In the genomic region with DNA sequence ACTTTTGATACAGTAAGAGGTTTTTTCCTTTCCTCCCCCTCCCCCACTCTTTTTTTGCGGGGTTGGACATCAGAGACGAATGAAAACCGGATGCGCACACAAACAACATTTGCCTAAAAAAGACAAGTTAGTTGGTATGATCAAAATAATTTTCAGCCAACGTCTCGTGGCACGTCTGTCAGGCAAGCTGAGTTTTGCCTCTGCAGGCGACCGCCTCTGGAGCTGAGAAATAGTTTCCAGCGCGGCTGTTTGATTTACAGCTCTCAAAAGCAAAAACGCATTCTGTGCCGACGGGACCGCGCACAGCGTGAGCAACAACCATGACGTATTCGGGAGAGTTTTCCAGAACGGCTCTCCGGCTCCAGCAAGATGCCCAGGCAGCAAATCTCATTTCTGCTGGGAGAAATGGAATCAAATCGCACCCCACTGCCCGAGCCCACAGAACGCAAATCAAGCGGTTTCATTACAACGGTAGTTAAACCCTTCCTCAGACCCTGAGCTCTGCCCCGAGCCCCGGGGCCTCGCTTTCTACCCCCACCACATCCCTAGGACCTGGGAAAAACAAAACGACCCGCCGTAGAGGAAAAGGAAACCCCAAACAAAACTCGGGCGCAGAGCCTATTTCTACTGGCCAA, we compare ENCODE assay signal across 8 cellular contexts. TPM values are rescaled to one million over a fixed set of nuclear protein-coding genes. Genes with fewer than 3 reads are reported as not detected.
DNase-seq lines count a peak whose midpoint lies in the region; ATAC-seq, FAIRE-seq and TF ChIP-seq lines count a peak whose summit lies in the region.

No MANE protein-coding gene starts in this region.

- H3K9ac ChIP-seq in HUES6 (ENCODE audit: low read length) (peak overlapping the region; percentile 88), SK-N-SH (peak overlapping the region; percentile 96), astrocyte (ENCODE audit: low read length) (peak overlapping the region; percentile 99), skeletal muscle satellite cell (ENCODE audit: low read depth, low read length) (peak overlapping the region; percentile 99)

- TF ChIP-seq EP300 in SK-N-SH (IDR thresholded peaks at IDR 0.05; ENCODE audit: borderline replicate concordance in 1 of 2, low read depth in 1 of 2, low read length in 1 of 2), result no peak

- POLR2A ChIA-PET in SK-N-SH (lab: Yijun Ruan, JAX) (interaction anchor here (0.7 to 3.7 kb wide), 9 partner anchors 14 to 357 kb away, joined by 3 to 36 read pairs (median 3); a partner anchor contains a TSS), GM10248 (lab: Yijun Ruan, JAX) (interaction anchor here (1.5 to 4.5 kb wide), 2 partner anchors 14 to 17 kb away, joined by 3 to 39 read pairs; a partner anchor contains a TSS)

- TF ChIP-seq CTCF in SK-N-SH (IDR thresholded peaks at IDR 0.05) (no peak), astrocyte (IDR thresholded peaks at IDR 0.05; ENCODE audit: insufficient read depth, low read depth, low read length) (no peak), GM10248 (IDR thresholded peaks at IDR 0.05; ENCODE audit: control extremely low read depth, extremely low read depth, low read depth, missing control alignments) (no peak)

- H3K9me3 Mint-ChIP-seq in astrocyte (ENCODE audit: unreplicated experiment), result no peaks in the 10 kb centered on the region

- H3K4me3 ChIP-seq in HUES6 (ENCODE audit: low read depth, low read length) (peak overlapping the region; percentile 84), SK-N-SH (ENCODE audit: low read depth in 2 of 2, low read length in 1 of 2) (peak overlapping the region; percentile 70 to 80), astrocyte (ENCODE audit: insufficient read depth, low read depth, low read length) (peak overlapping the region; percentile 84), iPS-11a (ENCODE audit: low read depth, low read length) (peak overlapping the region; percentile 68), skeletal muscle satellite cell (ENCODE audit: low read length) (peak overlapping the region; percentile 79)

- peaks cover 13% of the 10 kb centered on the region for H3K4me1 Mint-ChIP-seq in astrocyte (ENCODE audit: low read depth, unreplicated experiment)

- no peak overlapping the region for H3K27ac Mint-ChIP-seq in astrocyte (ENCODE audit: unreplicated experiment)

- H3K4me1 ChIP-seq in HUES6 (ENCODE audit: control insufficient read depth, insufficient read depth, low read length), result peaks cover 21% of the 10 kb centered on the region
- peaks cover 16 to 19% of the 10 kb centered on the region in 2 experiments; a peak in 2 of 4 replicates for H3K4me1 ChIP-seq in SK-N-SH (ENCODE audit: control insufficient read depth in 1 of 2, insufficient read depth in 2 of 2, low read depth in 1 of 2, low read length in 1 of 2)
- peaks cover 22% of the 10 kb centered on the region for H3K4me1 ChIP-seq in astrocyte (ENCODE audit: insufficient read depth, low read length)
- H3K4me1 ChIP-seq in skeletal muscle satellite cell (ENCODE audit: control insufficient read depth, insufficient read depth, low read length), result peaks cover 28% of the 10 kb centered on the region

- FAIRE-seq in astrocyte (lab: Jason Lieb, UNC), result no peak

- WGBS in SK-N-SH (ENCODE audit: low lambda C conversion rate), result 1% methylated on average over 31 of the region's 34 CpGs

- H3F3A ChIP-seq in SK-N-SH (replicated peaks; ENCODE audit: insufficient read depth), result peaks cover 3% of the 10 kb centered on the region

- H3K27me3 ChIP-seq in HUES6 (ENCODE audit: control insufficient read depth, insufficient read depth, low read length) (peaks cover 6% of the 10 kb centered on the region; the same call in 1 of the 2 replicates), SK-N-SH (ENCODE audit: insufficient read depth) (no peaks in the 10 kb centered on the region), astrocyte (ENCODE audit: insufficient read depth, low read length) (no peaks in the 10 kb centered on the region), skeletal muscle satellite cell (ENCODE audit: control insufficient read depth, insufficient read depth, low read length) (no peaks in the 10 kb centered on the region)

- H3K27ac ChIP-seq in HUES6 (ENCODE audit: low read depth, low read length) (peak overlapping the region; percentile 86), SK-N-SH (ENCODE audit: low read depth in 2 of 2, low read length in 1 of 2) (peak overlapping the region; percentile 96 to 99), astrocyte (ENCODE audit: low read depth, low read length) (peak overlapping the region; percentile 100)

- DNase-seq in AML-193 (lab: John Stamatoyannopoulos, UW), result peak; percentile 11 to 44
- DNase-seq in SK-N-SH, result peak; percentile 24
- peak; percentile 71 for DNase-seq in astrocyte (ENCODE audit: low read depth)
- no peak for DNase-seq in GM10248 (ENCODE audit: extremely low spot score)

- no peaks in the 10 kb centered on the region for H3K79me2 ChIP-seq in SK-N-SH (ENCODE audit: insufficient read depth)
- H3K79me2 ChIP-seq in astrocyte (ENCODE audit: insufficient read depth, low read length), result no peaks in the 10 kb centered on the region

- CTCF ChIA-PET in SK-N-SH (lab: Yijun Ruan, JAX) (interaction anchor here (1.2 to 4.2 kb wide), 7 partner anchors 8 to 376 kb away, joined by 5 to 18 read pairs (median 7); a partner anchor contains a TSS), GM10248 (lab: Yijun Ruan, JAX) (interaction anchor here (5.9 kb wide), 1 partner anchor 17 kb away, joined by 40 read pairs; no protein-coding TSS in a partner anchor)

- H3K36me3 Mint-ChIP-seq in astrocyte (ENCODE audit: low read depth, unreplicated experiment), result no peaks in the 10 kb centered on the region

- H2AFZ ChIP-seq in SK-N-SH (ENCODE audit: low read depth) (peak overlapping the region; percentile 98), astrocyte (ENCODE audit: low read depth, low read length) (peak overlapping the region; percentile 84)

- H3K9me2 ChIP-seq in SK-N-SH, result no peaks in the 10 kb centered on the region

- H4K20me1 ChIP-seq in SK-N-SH (ENCODE audit: insufficient read depth) (no peaks in the 10 kb centered on the region), astrocyte (ENCODE audit: insufficient read depth, low read length) (no peaks in the 10 kb centered on the region)

- no peak overlapping the region for H3K4me3 Mint-ChIP-seq in astrocyte (ENCODE audit: unreplicated experiment)

- no peaks in the 10 kb centered on the region for H3K9me3 ChIP-seq in HUES6 (ENCODE audit: control insufficient read depth, insufficient read depth, low read depth, low read length)
- H3K9me3 ChIP-seq in SK-N-SH, result no peaks in the 10 kb centered on the region
- H3K9me3 ChIP-seq in astrocyte (ENCODE audit: insufficient read depth, low read depth, low read length), result no peaks in the 10 kb centered on the region
- H3K9me3 ChIP-seq in skeletal muscle satellite cell (replicated peaks; ENCODE audit: low read length), result no peaks in the 10 kb centered on the region

- H3K27me3 Mint-ChIP-seq in astrocyte (ENCODE audit: low read depth, unreplicated experiment), result no peaks in the 10 kb centered on the region

- 0 out of 2 replicates have a peak, but pooled peaks have one; percentile 12 for TF ChIP-seq RAD21 in SK-N-SH (IDR thresholded peaks at IDR 0.05; ENCODE audit: low read length)

- ATAC-seq in GM19395 (IDR thresholded peaks at IDR 0.05; ENCODE audit: unreplicated experiment), result peak; percentile 21

- H3K4me2 ChIP-seq in SK-N-SH (peak overlapping the region; percentile 84), astrocyte (ENCODE audit: low read length) (peak overlapping the region; percentile 93), skeletal muscle satellite cell (ENCODE audit: low read length) (peak overlapping the region; percentile 92)

- H3K36me3 ChIP-seq in HUES6 (ENCODE audit: control insufficient read depth, insufficient read depth, low read length) (no peaks in the 10 kb centered on the region), SK-N-SH (replicated peaks in 1 of 2; ENCODE audit: control insufficient read depth in 1 of 2, insufficient read depth in 2 of 2, low read length in 1 of 2) (no peaks in the 10 kb centered on the region), astrocyte (ENCODE audit: insufficient read depth, low read length) (no peaks in the 10 kb centered on the region), skeletal muscle satellite cell (ENCODE audit: insufficient read depth, low read length) (no peaks in the 10 kb centered on the region)

TF ChIP-seq in SK-N-SH, 30 proteins besides CTCF, POLR2A, EP300 and RAD21 (continues in another document):
- TF ChIP-seq, protein P1, sequence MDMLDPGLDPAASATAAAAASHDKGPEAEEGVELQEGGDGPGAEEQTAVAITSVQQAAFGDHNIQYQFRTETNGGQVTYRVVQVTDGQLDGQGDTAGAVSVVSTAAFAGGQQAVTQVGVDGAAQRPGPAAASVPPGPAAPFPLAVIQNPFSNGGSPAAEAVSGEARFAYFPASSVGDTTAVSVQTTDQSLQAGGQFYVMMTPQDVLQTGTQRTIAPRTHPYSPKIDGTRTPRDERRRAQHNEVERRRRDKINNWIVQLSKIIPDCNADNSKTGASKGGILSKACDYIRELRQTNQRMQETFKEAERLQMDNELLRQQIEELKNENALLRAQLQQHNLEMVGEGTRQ (IDR thresholded peaks at IDR 0.05; ENCODE audit: borderline replicate concordance, low read depth, low read length), result no peak
- TF ChIP-seq, protein P2, sequence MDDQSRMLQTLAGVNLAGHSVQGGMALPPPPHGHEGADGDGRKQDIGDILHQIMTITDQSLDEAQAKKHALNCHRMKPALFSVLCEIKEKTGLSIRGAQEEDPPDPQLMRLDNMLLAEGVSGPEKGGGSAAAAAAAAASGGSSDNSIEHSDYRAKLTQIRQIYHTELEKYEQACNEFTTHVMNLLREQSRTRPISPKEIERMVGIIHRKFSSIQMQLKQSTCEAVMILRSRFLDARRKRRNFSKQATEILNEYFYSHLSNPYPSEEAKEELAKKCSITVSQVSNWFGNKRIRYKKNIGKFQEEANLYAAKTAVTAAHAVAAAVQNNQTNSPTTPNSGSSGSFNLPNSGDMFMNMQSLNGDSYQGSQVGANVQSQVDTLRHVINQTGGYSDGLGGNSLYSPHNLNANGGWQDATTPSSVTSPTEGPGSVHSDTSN (IDR thresholded peaks at IDR 0.05), result peak; percentile 33
- no peak for TF ChIP-seq RCOR1 (IDR thresholded peaks at IDR 0.05; ENCODE audit: low read length)
- TF ChIP-seq, protein P3, sequence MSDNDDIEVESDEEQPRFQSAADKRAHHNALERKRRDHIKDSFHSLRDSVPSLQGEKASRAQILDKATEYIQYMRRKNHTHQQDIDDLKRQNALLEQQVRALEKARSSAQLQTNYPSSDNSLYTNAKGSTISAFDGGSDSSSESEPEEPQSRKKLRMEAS (IDR thresholded peaks at IDR 0.05; ENCODE audit: low read depth), result peak; percentile 43; the same call in 1 of the 2 replicates
- no peak for TF ChIP-seq JUND (IDR thresholded peaks at IDR 0.05)

RNA-seq across cellular contexts. Expression of a gene that starts 14.2 kb away (rescaled TPM):
- 221 and 299 TPM in 2 replicates for polyA plus RNA-seq in SK-N-SH (2012; rRNA removed)
- 260 and 283 TPM in 2 replicates for polyA plus RNA-seq in SK-N-SH (2012; cell fraction: cytosol; rRNA removed)
- polyA plus RNA-seq in SK-N-SH (2012; cell fraction: nucleus; rRNA removed), result 165 and 178 TPM in 2 replicates
- total RNA-seq in astrocyte, result 302 and 347 TPM in 2 replicates
- 298 and 354 TPM in 2 replicates for total RNA-seq in skeletal muscle satellite cell (2012; rRNA removed)

RNA-seq across cellular contexts. Expression of a gene that starts 50.9 kb away (rescaled TPM):
- 10.3 and 11.3 TPM in 2 replicates for polyA plus RNA-seq in SK-N-SH (2012; rRNA removed)
- polyA plus RNA-seq in SK-N-SH (2012; cell fraction: cytosol; rRNA removed), result 6.1 and 7.6 TPM in 2 replicates
- 30.6 and 31.1 TPM in 2 replicates for polyA plus RNA-seq in SK-N-SH (2012; cell fraction: nucleus; rRNA removed)
- total RNA-seq in astrocyte, result 16.9 and 19.7 TPM in 2 replicates
- 4.8 and 6.6 TPM in 2 replicates for total RNA-seq in skeletal muscle satellite cell (2012; rRNA removed)
